ENCODE assay signal across 8 cellular contexts in genomic region chr7:36389371-36390198, GRCh38. TPM values are rescaled to one million over a fixed set of nuclear protein-coding genes. Genes with fewer than 3 reads are reported as not detected.
A peak's percentile ranks its signal among the peaks of the same experiment; 100 is the strongest.
DNase-seq lines count a peak whose midpoint lies in the region; ATAC-seq, FAIRE-seq and TF ChIP-seq lines count a peak whose summit lies in the region.

Gene ANLN, plus strand, starts transcription at chr7:36389862. Its CDS starts 165 bp downstream, at chr7:36390027.

- peaks cover 46% of the 10 kb centered on the region for H3K79me2 ChIP-seq in HepG2 (ENCODE audit: insufficient read depth, low read length)

- peak within 1 kb of the TSS; percentile 95 for H3K4me2 ChIP-seq in HepG2 (ENCODE audit: low read depth, low read length)

- H3K9me3 ChIP-seq in HepG2 (ENCODE audit: low read length): no peaks in the 10 kb centered on the region

- H2AFZ ChIP-seq in HepG2 (ENCODE audit: low read length): peak within 1 kb of the TSS; percentile 88

- no peak for TF ChIP-seq CTCF in HepG2 (CRISPR knock-in tag; IDR thresholded peaks at IDR 0.05)

- no peak; the same call in 1 of the 2 replicates for TF ChIP-seq RAD21 in HepG2 (CRISPR knock-in tag; IDR thresholded peaks at IDR 0.05)

- no peak for FAIRE-seq in HepG2 (lab: Jason Lieb, UNC)

- intact Hi-C loops in HepG2 (cut with micrococcal nuclease; ENCODE audit: unreplicated experiment): loop anchor here (1.0 to 5.0 kb wide), 4 partner anchors 22 to 593 kb away; partner anchors contain the start of genes EEPD1 and SEPTIN7

- CTCF ChIA-PET in HepG2 (lab: Yijun Ruan, JAX; ENCODE audit: low intra/inter-chr PET ratio, low total read pairs): no interaction called here

- no peaks in the 10 kb centered on the region for H3K36me3 ChIP-seq in HepG2 (replicated peaks in 1 of 2; ENCODE audit: control insufficient read depth in 1 of 2, insufficient read depth in 2 of 2, low read length in 2 of 2)

- peak in 13 of 14 donors; percentile 60 to 94 (median 79) for DNase-seq in C1 segment of cervical spinal cord (lab: John Stamatoyannopoulos, UW)
- DNase-seq in NCI-H526 treated with DMSO at 0.1 percent for 48 hours (lab: John Stamatoyannopoulos, UW): peak; percentile 97
- DNase-seq in activated CD4-positive, alpha-beta T cell treated with anti-CD3 and anti-CD28 coated beads, Interleukin-2, amount 50 U/mL, for 24 hours (ENCODE audit: low read depth in 1 of 2, low spot score in 1 of 2): peak; percentile 68 to 69
- DNase-seq in dermis blood vessel endothelial cell: peak; percentile 92
- DNase-seq in HepG2 (ENCODE audit: low spot score): peak; percentile 92
- peak; percentile 72 for DNase-seq in stimulated activated CD4-positive, alpha-beta T cell treated with anti-CD3 and anti-CD28 coated beads, Interleukin-2, amount 100 ng/mL, for 4 hours (ENCODE audit: low read depth)

- in situ Hi-C loops in HepG2 (cut with HindIII; ENCODE audit: extremely low pct_ligation_motif_present, low pct_unique_long_range_greater_than_20kb): no loop called here

- H3K4me3 ChIP-seq in HepG2 (replicated peaks in 1 of 3; ENCODE audit: insufficient read depth in 1 of 3, low read depth in 2 of 3, low read length in 3 of 3): peak within 1 kb of the TSS; percentile 93 to 97 (median 97)

- peak within 1 kb of the TSS; percentile 96 for H3K9ac ChIP-seq in HepG2 (ENCODE audit: insufficient read depth, low read depth, low read length)

- POLR2A ChIA-PET in HepG2 (lab: Yijun Ruan, JAX): interaction anchor here (0.7 to 2.5 kb wide), 8 partner anchors 18 to 1553 kb away, joined by 3 to 15 read pairs (median 4); partner anchors contain the start of gene SEPTIN7

- peak within 1 kb of the TSS; percentile 89 for H3K27ac ChIP-seq in HepG2 (ENCODE audit: extremely low read length, insufficient read depth, low read length)

- no peaks in the 10 kb centered on the region; a peak in 1 of 5 replicates for H3K27me3 ChIP-seq in HepG2 (ENCODE audit: control insufficient read depth in 1 of 2, insufficient read depth in 2 of 2, low read length in 2 of 2)

- TF ChIP-seq EP300 in HepG2 (IDR thresholded peaks at IDR 0.05; ENCODE audit: low read depth in 2 of 2, low read length in 2 of 2): peak in 1 of 2 experiments; percentile 11; a peak in 1 of 4 replicates
- TF ChIP-seq EP300 in HepG2 (CRISPR knock-in tag; IDR thresholded peaks at IDR 0.05; ENCODE audit: borderline replicate concordance): no peak

- no TSS peak for BruUV-seq in HepG2 (replicated peaks; lab: Mats Ljungman, UMichigan)

- peak; percentile 71 to 96 for TF ChIP-seq POLR2A in HepG2 (IDR thresholded peaks at IDR 0.05; ENCODE audit: insufficient read depth in 1 of 2, low read depth in 2 of 2, low read length in 2 of 2)

- WGBS in HepG2 (ENCODE audit: low lambda C conversion rate): under 1% methylated on average over 29 of the region's 68 CpGs

- no peaks in the 10 kb centered on the region for H4K20me1 ChIP-seq in HepG2 (ENCODE audit: insufficient read depth, low read length)

- H3K4me1 ChIP-seq in HepG2 (ENCODE audit: insufficient read depth, low read length): peaks cover 45% of the 10 kb centered on the region

- ATAC-seq in GM19324 (IDR thresholded peaks at IDR 0.05; ENCODE audit: low FRiP score, unreplicated experiment) (peak; percentile 82), HG03460 (IDR thresholded peaks at IDR 0.05; ENCODE audit: unreplicated experiment) (peak; percentile 81), HepG2 (peak; percentile 83)

TF ChIP-seq in HepG2, 621 proteins besides CTCF, POLR2A, EP300 and RAD21 (continues in another document):
- TF ChIP-seq CBX2 (IDR thresholded peaks at IDR 0.05; ENCODE audit: low read depth, low read length) (no peak), CBX2 (CRISPR knock-in tag; IDR thresholded peaks at IDR 0.05; ENCODE audit: low read depth) (no peak), HOXA7 (CRISPR knock-in tag; IDR thresholded peaks at IDR 0.05) (no peak), ZMYM2 (CRISPR knock-in tag; IDR thresholded peaks at IDR 0.05) (peak; percentile 14), CC2D1A (CRISPR knock-in tag; IDR thresholded peaks at IDR 0.05) (no peak), ATF7-NPFF (CRISPR knock-in tag; IDR thresholded peaks at IDR 0.05; ENCODE audit: low read depth) (peak; percentile 50; the same call in 1 of the 2 replicates), ZFP90 (CRISPR knock-in tag; IDR thresholded peaks at IDR 0.05; ENCODE audit: borderline replicate concordance) (no peak), GATAD1 (CRISPR knock-in tag; IDR thresholded peaks at IDR 0.05) (peak; percentile 72; the same call in 1 of the 2 replicates), FOXP1 (IDR thresholded peaks at IDR 0.05) (no peak), FOXP1 (CRISPR knock-in tag; IDR thresholded peaks at IDR 0.05) (no peak; the same call in 1 of the 2 replicates), ZNF280D (CRISPR knock-in tag; IDR thresholded peaks at IDR 0.05) (peak; percentile 77; the same call in 1 of the 2 replicates), ZMYM3 (CRISPR knock-in tag; IDR thresholded peaks at IDR 0.05) (peak; percentile 98)
- TF ChIP-seq, protein P1, sequence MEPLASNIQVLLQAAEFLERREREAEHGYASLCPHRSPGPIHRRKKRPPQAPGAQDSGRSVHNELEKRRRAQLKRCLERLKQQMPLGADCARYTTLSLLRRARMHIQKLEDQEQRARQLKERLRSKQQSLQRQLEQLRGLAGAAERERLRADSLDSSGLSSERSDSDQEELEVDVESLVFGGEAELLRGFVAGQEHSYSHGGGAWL (CRISPR knock-in tag; IDR thresholded peaks at IDR 0.05): no peak; the same call in 1 of the 2 replicates

RNA-seq across cellular contexts. Expression of gene ANLN, which starts in this region (rescaled TPM):
- total RNA-seq in dermis blood vessel endothelial cell: 21.6 and 95.5 TPM in 2 replicates
- 38.8 and 72.0 TPM in 2 replicates for total RNA-seq in HepG2 (2016; rRNA removed; fragmentation: Illumina TruSeq; extraction: Trizol)
- 5.1 and 7.8 TPM in 2 replicates for total RNA-seq in HepG2 (2016; cell fraction: cytosol; rRNA removed; fragmentation: Illumina TruSeq; extraction: Trizol; ENCODE audit: low read depth)
- total RNA-seq in HepG2 (2016; cell fraction: insoluble cytoplasmic fraction; rRNA removed; fragmentation: Illumina TruSeq; extraction: Trizol): 37.7 and 68.7 TPM in 2 replicates
- 16.4 and 19.9 TPM in 2 replicates for total RNA-seq in HepG2 (2016; cell fraction: membrane; rRNA removed; fragmentation: Illumina TruSeq; extraction: Trizol)
- total RNA-seq in HepG2 (2016; cell fraction: nucleus; rRNA removed; fragmentation: Illumina TruSeq; extraction: Trizol): 96.5 and 107 TPM in 2 replicates
- 13.3 and 20.0 TPM in 2 replicates for polyA plus RNA-seq in HepG2 (2011; rRNA removed)
- 6.3 and 6.5 TPM in 2 replicates for polyA plus RNA-seq in HepG2 (2011; cell fraction: cytosol; rRNA removed)
- 32.3 and 39.3 TPM in 2 replicates for polyA plus RNA-seq in HepG2 (2011; cell fraction: nucleus; rRNA removed)
- 10.2 and 22.0 TPM in 2 replicates for polyA plus RNA-seq in HepG2 (2012)
- 1.8 and 2.1 TPM in 2 replicates for polyA plus RNA-seq in HepG2 (2016; cell fraction: cytosol; fragmentation: Illumina TruSeq; extraction: Trizol; ENCODE audit: low read depth)
- 23.5 and 27.8 TPM in 2 replicates for polyA plus RNA-seq in HepG2 (2016; cell fraction: insoluble cytoplasmic fraction; fragmentation: Illumina TruSeq; extraction: Trizol; ENCODE audit: low read depth)
- 4.8 and 5.6 TPM in 2 replicates for polyA plus RNA-seq in HepG2 (2016; cell fraction: membrane; fragmentation: Illumina TruSeq; extraction: Trizol; ENCODE audit: low read depth)
- polyA plus RNA-seq in HepG2 (2016; cell fraction: nucleus; fragmentation: Illumina TruSeq; extraction: Trizol; ENCODE audit: insufficient read depth, low read depth): 88.6 and 93.2 TPM in 2 replicates
- polyA minus RNA-seq in HepG2 (2011; rRNA and poly(A)+ RNA removed; ENCODE audit: low replicate concordance): 64.2 and 214 TPM in 2 replicates
- 29.0 and 48.1 TPM in 2 replicates for polyA minus RNA-seq in HepG2 (2011; cell fraction: cytosol; rRNA and poly(A)+ RNA removed)
- polyA minus RNA-seq in HepG2 (2011; cell fraction: nucleus; rRNA and poly(A)+ RNA removed): 105 and 132 TPM in 2 replicates

Comparison
In these comparisons a context has a peak if more than half of its experiments do, and no peak if none do; other contexts are left out.
1. Peak in every context shown above with its lines: DNase-seq, ATAC-seq, H3K4me3 ChIP-seq and H3K27ac ChIP-seq.